11 cellular contexts compared by ENCODE assay signal in the genomic region with DNA sequence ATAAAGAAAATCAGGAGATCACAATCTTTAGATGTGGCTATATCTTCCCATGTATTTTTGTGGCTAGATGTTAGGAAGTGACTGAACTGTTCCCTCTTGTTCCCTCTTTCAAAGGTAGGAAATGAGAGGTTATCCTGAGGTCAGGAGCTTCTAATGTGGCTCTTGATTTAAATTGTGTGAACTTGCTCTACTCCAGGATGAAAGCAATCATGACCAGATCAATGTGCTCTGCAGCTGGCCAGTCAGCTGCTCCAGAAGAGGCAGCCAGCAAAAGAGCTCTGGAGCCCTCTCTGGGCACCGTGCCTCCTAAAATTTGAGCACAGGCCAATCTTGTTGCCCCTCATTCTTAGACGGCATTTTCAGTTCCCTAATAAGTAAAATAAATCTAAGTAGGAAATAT. TPM values are rescaled to one million over a fixed set of nuclear protein-coding genes. Genes with fewer than 3 reads are reported as not detected.
DNase-seq lines count a peak whose midpoint lies in the region; ATAC-seq, FAIRE-seq and TF ChIP-seq lines count a peak whose summit lies in the region.
"Had no signal": no experiment of that assay in that cellular context is flagged by ENCODE, and none has a peak within 500 bp of the region (broad histone marks: within the 10 kb centered on the region; RNA-seq: fewer than 3 reads in every experiment).

No MANE protein-coding gene starts in this region.

- no peaks in the 10 kb centered on the region for H3K36me3 Mint-ChIP-seq in WTC11
- H3K36me3 Mint-ChIP-seq: immature natural killer cell had no signal

- CTCF ChIA-PET in WTC11 (lab: Charles Lee): interaction anchor here (0.6 to 1.0 kb wide), 2 partner anchors 32 to 99 kb away, joined by 3 to 4 read pairs; partner anchors contain the start of gene CDK17

- TF ChIP-seq CTCF in WTC11 (IDR thresholded peaks at IDR 0.05) (no peak), keratinocyte (optimal IDR thresholded peaks at IDR 0.05 in 1 of 3, IDR thresholded peaks at IDR 0.05 in 1 of 3, conservative IDR thresholded peaks at IDR 0.05 in 1 of 3; ENCODE audit: extremely low read depth in 1 of 3, insufficient read depth in 2 of 3, low read length in 3 of 3) (no peak), prostate gland (IDR thresholded peaks at IDR 0.05) (no peak), GM20000 (IDR thresholded peaks at IDR 0.05; ENCODE audit: extremely low read depth, missing control alignments) (no peak)

- no peaks in the 10 kb centered on the region for H3K9me1 ChIP-seq in keratinocyte (ENCODE audit: control insufficient read depth, extremely low read depth, insufficient read depth, low read length)

- H3K4me1 ChIP-seq in keratinocyte (ENCODE audit: control insufficient read depth, extremely low read depth, insufficient read depth, low read length) (peaks cover 27% of the 10 kb centered on the region), skeletal muscle tissue (ENCODE audit: control insufficient read depth in 3 of 3, insufficient read depth in 3 of 3, low read length in 3 of 3) (peaks cover 10 to 16% (median 14%) of the 10 kb centered on the region in 3 donors), prostate gland (replicated peaks) (no peaks in the 10 kb centered on the region)

- intact Hi-C loops in prostate gland (cut with DNase I): no loop called here

- FAIRE-seq in keratinocyte (lab: Jason Lieb, UNC): peak; percentile 76

- H3K27me3 ChIP-seq in keratinocyte (ENCODE audit: control insufficient read depth, extremely low read depth, insufficient read depth, low read length): no peaks in the 10 kb centered on the region
- H3K27me3 ChIP-seq in skeletal muscle tissue (ENCODE audit: control insufficient read depth in 3 of 3, insufficient read depth in 3 of 3, low read length in 3 of 3): no peaks in the 10 kb centered on the region
- H3K27me3 ChIP-seq in prostate gland (replicated peaks; ENCODE audit: insufficient read depth): no peaks in the 10 kb centered on the region

- dilution Hi-C loops in keratinocyte (cut with MboI; ENCODE audit: extremely low pct_ligation_motif_present, low sequenced_read_pairs): no loop called here

- no peaks in the 10 kb centered on the region for H3K9me3 Mint-ChIP-seq in WTC11
- H3K9me3 Mint-ChIP-seq: immature natural killer cell had no signal

- POLR2A ChIA-PET in WTC11 (lab: Charles Lee): no interaction called here

- 0 out of 2 replicates have a peak, but pooled peaks have one; percentile 41 for ATAC-seq in WTC11
- no peak for ATAC-seq in HG02678 (IDR thresholded peaks at IDR 0.05; ENCODE audit: unreplicated experiment)
- no peak for ATAC-seq in GM21390 (IDR thresholded peaks at IDR 0.05; ENCODE audit: unreplicated experiment)

- H3K4me3 Mint-ChIP-seq in WTC11: no peak overlapping the region

- peak; percentile 88 for DNase-seq in NCI-H1092 treated with DMSO at 0.1 percent for 48 hours (lab: John Stamatoyannopoulos, UW)
- DNase-seq in WTC11 (ENCODE audit: low spot score): no peak
- DNase-seq in keratinocyte (ENCODE audit: low read depth, low spot score): no peak
- DNase-seq in prostate gland (ENCODE audit: low spot score): no peak
- DNase-seq in GM20000 (ENCODE audit: low spot score): no peak
- DNase-seq: cerebellar nuclear complex, immature natural killer cell, MM.1S had no signal

- peaks cover 42% of the 10 kb centered on the region for H3K4me1 Mint-ChIP-seq in WTC11

- H3K4me3 ChIP-seq in keratinocyte (ENCODE audit: control insufficient read depth in 2 of 3, extremely low read depth in 1 of 3, insufficient read depth in 2 of 3, low read depth in 1 of 3, low read length in 3 of 3) (no peak overlapping the region), skeletal muscle tissue (ENCODE audit: low read length in 3 of 3) (no peak overlapping the region), prostate gland (no peak overlapping the region)

- no peak overlapping the region for H2AFZ ChIP-seq in keratinocyte (ENCODE audit: control insufficient read depth, low read length)

- H3K79me2 ChIP-seq in keratinocyte (ENCODE audit: control insufficient read depth, insufficient read depth, low read length): peaks cover 97% of the 10 kb centered on the region

- H3K27ac ChIP-seq in keratinocyte (ENCODE audit: control insufficient read depth, insufficient read depth, low read length) (no peak overlapping the region), skeletal muscle tissue (ENCODE audit: low read depth, low read length) (peak overlapping the region; percentile 23), prostate gland (no peak overlapping the region)

- H3K27ac Mint-ChIP-seq in WTC11: no peak overlapping the region

- peaks cover 0 to 7% of the 10 kb centered on the region in 2 experiments for H3K36me3 ChIP-seq in keratinocyte (ENCODE audit: control insufficient read depth in 2 of 2, extremely low read depth in 1 of 2, insufficient read depth in 2 of 2, low read length in 2 of 2)
- H3K36me3 ChIP-seq in skeletal muscle tissue (ENCODE audit: control insufficient read depth in 3 of 3, insufficient read depth in 3 of 3, low read length in 3 of 3): no peaks in the 10 kb centered on the region
- H3K36me3 ChIP-seq in prostate gland: no peaks in the 10 kb centered on the region

- 8% methylated on average over 2 of the region's 2 CpGs for WGBS in prostate gland

- no peak overlapping the region for H3K4me2 ChIP-seq in keratinocyte (ENCODE audit: control insufficient read depth, extremely low read depth, insufficient read depth, low read depth, low read length)

- peaks cover 10% of the 10 kb centered on the region for H4K20me1 ChIP-seq in keratinocyte (ENCODE audit: control insufficient read depth, extremely low read depth, insufficient read depth, low read length)

- TF ChIP-seq POLR2A in prostate gland (IDR thresholded peaks at IDR 0.05): no peak

- H3K27me3 Mint-ChIP-seq in WTC11 (ENCODE audit: low read depth): no peaks in the 10 kb centered on the region

- H3K9me3 ChIP-seq in keratinocyte (ENCODE audit: control insufficient read depth, low read depth, low read length) (no peaks in the 10 kb centered on the region), skeletal muscle tissue (ENCODE audit: control insufficient read depth in 3 of 3, low read length in 3 of 3) (no peaks in the 10 kb centered on the region), prostate gland (no peaks in the 10 kb centered on the region)

- no peak overlapping the region for H3K9ac ChIP-seq in keratinocyte (ENCODE audit: control insufficient read depth, extremely low read depth, insufficient read depth, low read length)
- H3K9ac ChIP-seq in skeletal muscle tissue (ENCODE audit: low read depth in 1 of 3, low read length in 3 of 3): no peak overlapping the region

TF ChIP-seq in WTC11, 78 proteins besides CTCF, POLR2A, EP300 and RAD21 (continues in another document):
- TF ChIP-seq ZNF121 (CRISPR knock-in tag; IDR thresholded peaks at IDR 0.05) (no peak), SMAD4 (CRISPR knock-in tag; IDR thresholded peaks at IDR 0.05) (no peak), GTF2I (CRISPR knock-in tag; conservative IDR thresholded peaks at IDR 0.05) (no peak), EMX1 (CRISPR knock-in tag; IDR thresholded peaks at IDR 0.05) (no peak), IRF2 (CRISPR knock-in tag; IDR thresholded peaks at IDR 0.05; ENCODE audit: borderline replicate concordance, low read depth) (no peak), MYBL2 (CRISPR knock-in tag; IDR thresholded peaks at IDR 0.05) (no peak), E2F1 (CRISPR knock-in tag; IDR thresholded peaks at IDR 0.05) (no peak), NR2C2 (CRISPR knock-in tag; IDR thresholded peaks at IDR 0.05) (no peak), TP53 (CRISPR knock-in tag; IDR thresholded peaks at IDR 0.05) (no peak), ZNF232 (CRISPR knock-in tag; IDR thresholded peaks at IDR 0.05) (no peak)
- TF ChIP-seq, protein P1, sequence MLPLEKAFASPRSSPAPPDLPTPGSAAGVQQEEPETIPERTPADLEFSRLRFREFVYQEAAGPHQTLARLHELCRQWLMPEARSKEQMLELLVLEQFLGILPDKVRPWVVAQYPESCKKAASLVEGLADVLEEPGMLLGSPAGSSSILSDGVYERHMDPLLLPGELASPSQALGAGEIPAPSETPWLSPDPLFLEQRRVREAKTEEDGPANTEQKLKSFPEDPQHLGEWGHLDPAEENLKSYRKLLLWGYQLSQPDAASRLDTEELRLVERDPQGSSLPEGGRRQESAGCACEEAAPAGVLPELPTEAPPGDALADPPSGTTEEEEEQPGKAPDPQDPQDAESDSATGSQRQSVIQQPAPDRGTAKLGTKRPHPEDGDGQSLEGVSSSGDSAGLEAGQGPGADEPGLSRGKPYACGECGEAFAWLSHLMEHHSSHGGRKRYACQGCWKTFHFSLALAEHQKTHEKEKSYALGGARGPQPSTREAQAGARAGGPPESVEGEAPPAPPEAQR (CRISPR knock-in tag; IDR thresholded peaks at IDR 0.05): no peak

RNA-seq across cellular contexts. Expression of gene CDK17, which starts 32.0 kb away (rescaled TPM):
- total RNA-seq in WTC11 (2021): 18.7 to 20.0 TPM (median 19.4 TPM) in 3 replicates
- 19.9 to 33.0 TPM (median 30.1 TPM) in 3 replicates for polyA plus RNA-seq in keratinocyte
- 12.3 TPM for polyA plus RNA-seq in keratinocyte (2011; ENCODE audit: low read depth)
- 11.9 and 32.5 TPM in 2 replicates for polyA plus RNA-seq in keratinocyte (2011; cell fraction: cytosol; rRNA removed)
- polyA plus RNA-seq in keratinocyte (2011; cell fraction: nucleus; rRNA removed): 43.8 and 49.5 TPM in 2 replicates
- polyA plus RNA-seq in keratinocyte (2012; ENCODE audit: low replicate concordance): 12.8 and 22.9 TPM in 2 replicates
- 9.7 to 82.1 TPM (median 49.8 TPM) in 3 replicates for polyA minus RNA-seq in keratinocyte
- polyA minus RNA-seq in keratinocyte (2011; cell fraction: cytosol; rRNA and poly(A)+ RNA removed): 42.0 TPM
- 66.5 and 134 TPM in 2 replicates for polyA minus RNA-seq in keratinocyte (2011; cell fraction: nucleus; rRNA and poly(A)+ RNA removed)
- total RNA-seq in skeletal muscle tissue: 42.8 TPM
- 10 to 100 TPM; 34.7 to 79.5 TPM for total RNA-seq in prostate gland
